In the genomic region with DNA sequence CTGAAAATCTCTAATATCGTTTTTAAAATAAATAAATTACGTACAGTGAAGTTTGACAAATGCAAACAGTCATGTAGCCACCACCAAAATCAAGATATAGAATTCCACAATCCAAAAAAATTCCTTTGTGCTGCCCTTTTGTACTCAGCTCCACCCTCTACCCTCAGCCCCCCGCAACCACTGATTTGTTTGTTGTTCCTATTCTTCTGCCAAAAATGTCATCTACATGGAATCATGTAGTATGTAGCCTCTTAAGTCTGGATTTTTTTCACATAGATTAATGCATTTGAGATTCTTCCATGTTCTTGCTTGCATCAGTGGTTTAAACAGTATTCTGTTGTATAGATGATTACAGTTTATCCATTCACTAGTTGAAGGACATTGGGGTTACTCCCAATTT, we compare ENCODE assay signal across 25 cellular contexts.
"Had no signal": no experiment of that assay in that cellular context is flagged by ENCODE, and none has a peak within 500 bp of the region (broad histone marks: within the 10 kb centered on the region; RNA-seq: fewer than 3 reads in every experiment).

No MANE protein-coding gene starts in this region.

- H3K27me3 ChIP-seq: dorsolateral prefrontal cortex, pancreas, suprapubic skin, tibial nerve had no signal

- H3K36me3 ChIP-seq: left ventricle myocardium inferior, pancreas, suprapubic skin, tibial nerve had no signal

- H3K9me3 ChIP-seq: left ventricle myocardium inferior, pancreas, psoas muscle, suprapubic skin, tibial nerve had no signal

- H3K36me3 Mint-ChIP-seq: activated CD4-positive, alpha-beta memory T cell treated with anti-CD3 and anti-CD28 coated beads for 36 hours; activated naive CD4-positive, alpha-beta T cell treated with anti-CD3 and anti-CD28 coated beads, Interleukin-2, amount 10 ng/mL, durations not matched to agents 7 days and 5 days; naive thymus-derived CD4-positive, alpha-beta T cell had no signal

- H3K4me3 ChIP-seq: coronary artery, dorsolateral prefrontal cortex, left ventricle myocardium inferior, pancreas, psoas muscle, suprapubic skin, tibial nerve had no signal

- H3K4me3 Mint-ChIP-seq: activated CD4-positive, alpha-beta memory T cell treated with anti-CD3 and anti-CD28 coated beads for 36 hours; activated CD4-positive, alpha-beta T cell treated with anti-CD3 and anti-CD28 coated beads, Interleukin-2, amount 10 ng/mL, durations not matched to agents 24 days and 14 days; activated naive CD4-positive, alpha-beta T cell treated with anti-CD3 and anti-CD28 coated beads, Interleukin-2, amount 10 ng/mL, durations not matched to agents 7 days and 5 days; activated naive CD8-positive, alpha-beta T cell treated with anti-CD3 and anti-CD28 coated beads, Interleukin-2, amount 10 ng/mL, durations not matched to agents 7 days and 5 days; activated T-cell treated with anti-CD3 and anti-CD28 coated beads, Interleukin-2, amount 50 U/mL, for 24 hours; naive thymus-derived CD4-positive, alpha-beta T cell; stimulated activated naive B cell treated with anti-CD40 and anti-IgM and Interleukin-4, amounts not matched to agents 10 μg/mL and 1 μg/mL and 100 μg/mL, for 72 hours had no signal

- H3K9me3 Mint-ChIP-seq: activated CD4-positive, alpha-beta memory T cell treated with anti-CD3 and anti-CD28 coated beads for 36 hours; activated CD4-positive, alpha-beta T cell treated with anti-CD3 and anti-CD28 coated beads, Interleukin-2, amount 10 ng/mL, durations not matched to agents 24 days and 14 days; activated naive CD4-positive, alpha-beta T cell treated with anti-CD3 and anti-CD28 coated beads, Interleukin-2, amount 10 ng/mL, durations not matched to agents 7 days and 5 days; activated naive CD8-positive, alpha-beta T cell treated with anti-CD3 and anti-CD28 coated beads, Interleukin-2, amount 10 ng/mL, durations not matched to agents 7 days and 5 days; activated T-cell treated with anti-CD3 and anti-CD28 coated beads, Interleukin-2, amount 50 U/mL, for 24 hours had no signal

- FAIRE-seq: endothelial cell of umbilical vein, frontal cortex, pancreas had no signal

- H3K27me3 Mint-ChIP-seq: activated CD4-positive, alpha-beta memory T cell treated with anti-CD3 and anti-CD28 coated beads for 36 hours; activated T-cell treated with anti-CD3 and anti-CD28 coated beads, Interleukin-2, amount 50 U/mL, for 24 hours; stimulated activated naive B cell treated with anti-CD40 and anti-IgM and Interleukin-4, amounts not matched to agents 10 μg/mL and 1 μg/mL and 100 μg/mL, for 72 hours had no signal

- H3K27ac ChIP-seq: coronary artery, dorsolateral prefrontal cortex, left ventricle myocardium inferior, pancreas, psoas muscle, suprapubic skin, tibial nerve had no signal

- H3K4me1 ChIP-seq: left ventricle myocardium inferior, pancreas, psoas muscle, suprapubic skin had no signal

- DNase-seq: activated CD4-positive, alpha-beta memory T cell treated with anti-CD3 and anti-CD28 coated beads for 36 hours; activated CD4-positive, alpha-beta T cell treated with anti-CD3 and anti-CD28 coated beads, Interleukin-2, amount 10 ng/mL, durations not matched to agents 24 days and 14 days; activated CD4-positive, CD25-positive, alpha-beta regulatory T cell treated with anti-CD3 and anti-CD28 coated beads, Interleukin-2, amount 50 U/mL, for 72 hours; activated CD8-positive, alpha-beta memory T cell treated with anti-CD3 and anti-CD28 coated beads, Interleukin-2, amount 50 U/mL, for 4 hours; activated gamma-delta T cell; activated naive CD4-positive, alpha-beta T cell treated with anti-CD3 and anti-CD28 coated beads, Interleukin-2, amount 10 ng/mL, durations not matched to agents 7 days and 5 days; activated naive CD8-positive, alpha-beta T cell treated with anti-CD3 and anti-CD28 coated beads, Interleukin-2, amount 10 ng/mL, durations not matched to agents 7 days and 5 days; activated T-cell treated with anti-CD3 and anti-CD28 coated beads, Interleukin-2, amount 50 U/mL, for 24 hours; amniotic stem cell; dorsolateral prefrontal cortex; effector memory CD4-positive, alpha-beta T cell; kidney glomerular epithelial cell; left ventricle myocardium inferior; naive thymus-derived CD4-positive, alpha-beta T cell; psoas muscle; stimulated activated CD4-positive, alpha-beta T cell treated with anti-CD3 and anti-CD28 coated beads, Interleukin-15, amount 100 ng/mL, for 24 hours; stimulated activated CD4-positive, alpha-beta T cell treated with anti-CD3 and anti-CD28 coated beads, Interleukin-2, amount 100 ng/mL, for 24 hours; stimulated activated naive B cell treated with anti-CD40 and anti-IgM and Interleukin-4, amounts not matched to agents 10 μg/mL and 1 μg/mL and 100 μg/mL, for 72 hours; T-helper 2 cell had no signal

- ATAC-seq: naive thymus-derived CD4-positive, alpha-beta T cell; psoas muscle; stimulated activated naive B cell treated with anti-CD40 and anti-IgM and Interleukin-4, amounts not matched to agents 10 μg/mL and 1 μg/mL and 100 μg/mL, for 72 hours had no signal

- H3K27ac Mint-ChIP-seq: activated CD4-positive, alpha-beta memory T cell treated with anti-CD3 and anti-CD28 coated beads for 36 hours; activated CD4-positive, alpha-beta T cell treated with anti-CD3 and anti-CD28 coated beads, Interleukin-2, amount 10 ng/mL, durations not matched to agents 24 days and 14 days; activated naive CD4-positive, alpha-beta T cell treated with anti-CD3 and anti-CD28 coated beads, Interleukin-2, amount 10 ng/mL, durations not matched to agents 7 days and 5 days; activated naive CD8-positive, alpha-beta T cell treated with anti-CD3 and anti-CD28 coated beads, Interleukin-2, amount 10 ng/mL, durations not matched to agents 7 days and 5 days; activated T-cell treated with anti-CD3 and anti-CD28 coated beads, Interleukin-2, amount 50 U/mL, for 24 hours; naive thymus-derived CD4-positive, alpha-beta T cell; stimulated activated naive B cell treated with anti-CD40 and anti-IgM and Interleukin-4, amounts not matched to agents 10 μg/mL and 1 μg/mL and 100 μg/mL, for 72 hours had no signal

- H3K4me1 Mint-ChIP-seq: activated CD4-positive, alpha-beta T cell treated with anti-CD3 and anti-CD28 coated beads, Interleukin-2, amount 10 ng/mL, durations not matched to agents 24 days and 14 days; activated naive CD4-positive, alpha-beta T cell treated with anti-CD3 and anti-CD28 coated beads, Interleukin-2, amount 10 ng/mL, durations not matched to agents 7 days and 5 days had no signal
